ENCODE assay signal across 7 cellular contexts in the genomic region with DNA sequence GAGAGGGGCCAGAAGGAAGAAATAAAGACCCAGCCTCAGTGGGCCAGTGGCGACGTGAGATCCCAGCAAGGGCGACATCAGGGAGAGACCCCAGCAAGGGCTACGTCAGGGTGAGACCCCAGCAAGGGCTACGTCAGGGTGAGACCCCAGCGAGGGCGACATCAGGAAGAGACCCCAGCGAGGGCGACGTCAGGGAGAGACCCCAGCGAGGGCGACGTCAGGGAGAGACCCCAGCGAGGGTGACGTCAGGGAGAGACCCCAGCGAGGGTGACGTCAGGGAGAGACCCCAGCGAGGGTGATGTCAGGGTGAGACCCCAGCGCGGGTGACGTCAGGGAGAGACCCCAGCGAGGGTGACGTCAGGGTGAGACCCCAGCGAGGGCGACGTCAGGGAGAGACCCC.
DNase-seq lines count a peak whose midpoint lies in the region; ATAC-seq, FAIRE-seq and TF ChIP-seq lines count a peak whose summit lies in the region.
"Not testable (repeated sequence)": the region's sequence is repeated elsewhere in the genome, so short reads cannot be mapped to it uniquely, and the experiment has no call there.

No MANE protein-coding gene starts in this region.

- intact Hi-C loops in colonic mucosa (cut with DNase I); kidney (cut with DNase I); lower lobe of right lung (cut with DNase I): not testable (repeated sequence)

- CTCF ChIA-PET in activated naive CD4-positive, alpha-beta T cell treated with anti-CD3 and anti-CD28 coated beads, Interleukin-2, amount 10 ng/mL, durations not matched to agents 7 days and 5 days (lab: Charles Lee) = not testable (repeated sequence)

- WGBS in suprapubic skin = 83% methylated on average over 26 of the region's 26 CpGs

- H3K27me3 ChIP-seq in RWPE2 (ENCODE audit: insufficient read depth, poor library complexity, severe bottlenecking); colonic mucosa; lower lobe of right lung (ENCODE audit: low read depth); suprapubic skin: not testable (repeated sequence)

- not testable (repeated sequence) for TF ChIP-seq CTCF in RWPE2 (IDR thresholded peaks at IDR 0.05; ENCODE audit: poor library complexity, severe bottlenecking); colonic mucosa (IDR thresholded peaks at IDR 0.05); kidney (IDR thresholded peaks at IDR 0.05; ENCODE audit: borderline replicate concordance, extremely low read depth, insufficient read depth); lower lobe of right lung (IDR thresholded peaks at IDR 0.05); osteocyte (IDR thresholded peaks at IDR 0.05); suprapubic skin (IDR thresholded peaks at IDR 0.05)

- H3K4me1 ChIP-seq in RWPE2 (ENCODE audit: insufficient read depth, poor library complexity, severe bottlenecking); colonic mucosa; kidney (ENCODE audit: control insufficient read depth in 1 of 2, insufficient read depth in 1 of 2, low read depth in 1 of 2, low read length in 2 of 2); lower lobe of right lung; suprapubic skin: not testable (repeated sequence)

- peak; percentile 20 for DNase-seq in RWPE2 (ENCODE audit: low spot score)
- peak; percentile 15 for DNase-seq in activated naive CD4-positive, alpha-beta T cell treated with anti-CD3 and anti-CD28 coated beads, Interleukin-2, amount 10 ng/mL, durations not matched to agents 7 days and 5 days
- peak; percentile 62 for DNase-seq in colonic mucosa
- DNase-seq in kidney = peak; percentile 7
- DNase-seq in lower lobe of right lung = peak; percentile 47
- DNase-seq in osteocyte (ENCODE audit: extremely low spot score, unreplicated experiment) = peak; percentile 93
- peak; percentile 59 to 78 for DNase-seq in suprapubic skin (ENCODE audit: low spot score in 2 of 2)

- H3K4me3 ChIP-seq in RWPE2 (ENCODE audit: severe bottlenecking); colonic mucosa; kidney (ENCODE audit: low read length in 2 of 2); lower lobe of right lung; suprapubic skin: not testable (repeated sequence)

- H3K36me3 ChIP-seq in RWPE2 (ENCODE audit: low read depth); colonic mucosa; kidney (ENCODE audit: control insufficient read depth in 1 of 2, insufficient read depth in 2 of 2, low read length in 2 of 2); lower lobe of right lung; suprapubic skin: not testable (repeated sequence)

- not testable (repeated sequence) for H3K4me1 Mint-ChIP-seq in activated naive CD4-positive, alpha-beta T cell treated with anti-CD3 and anti-CD28 coated beads, Interleukin-2, amount 10 ng/mL, durations not matched to agents 7 days and 5 days; osteocyte (ENCODE audit: unreplicated experiment)

- H3K9me3 Mint-ChIP-seq in activated naive CD4-positive, alpha-beta T cell treated with anti-CD3 and anti-CD28 coated beads, Interleukin-2, amount 10 ng/mL, durations not matched to agents 7 days and 5 days; osteocyte (ENCODE audit: unreplicated experiment): not testable (repeated sequence)

- not testable (repeated sequence) for H3K27me3 Mint-ChIP-seq in activated naive CD4-positive, alpha-beta T cell treated with anti-CD3 and anti-CD28 coated beads, Interleukin-2, amount 10 ng/mL, durations not matched to agents 7 days and 5 days
- peaks cover 21% of the 10 kb centered on the region for H3K27me3 Mint-ChIP-seq in osteocyte (ENCODE audit: unreplicated experiment)

- H3K27ac ChIP-seq in RWPE2 (ENCODE audit: poor library complexity, severe bottlenecking); colonic mucosa; kidney (ENCODE audit: low read depth in 2 of 2, low read length in 2 of 2); lower lobe of right lung; suprapubic skin: not testable (repeated sequence)

- FAIRE-seq in kidney (lab: Jason Lieb, UNC) = not testable (repeated sequence)

- not testable (repeated sequence) for H3K4me3 Mint-ChIP-seq in activated naive CD4-positive, alpha-beta T cell treated with anti-CD3 and anti-CD28 coated beads, Interleukin-2, amount 10 ng/mL, durations not matched to agents 7 days and 5 days; osteocyte (ENCODE audit: unreplicated experiment)

- ATAC-seq in RWPE2 (ENCODE audit: low read depth); lower lobe of right lung: not testable (repeated sequence)

- not testable (repeated sequence) for H3K36me3 Mint-ChIP-seq in activated naive CD4-positive, alpha-beta T cell treated with anti-CD3 and anti-CD28 coated beads, Interleukin-2, amount 10 ng/mL, durations not matched to agents 7 days and 5 days; osteocyte (ENCODE audit: unreplicated experiment)

- TF ChIP-seq POLR2A in suprapubic skin (IDR thresholded peaks at IDR 0.05) = not testable (repeated sequence)

- H3K9ac ChIP-seq in colonic mucosa (ENCODE audit: low read depth in 2 of 2, low read length in 2 of 2); kidney (ENCODE audit: low read length in 2 of 2): not testable (repeated sequence)

- TF ChIP-seq EP300 in suprapubic skin (IDR thresholded peaks at IDR 0.05) = not testable (repeated sequence)

- not testable (repeated sequence) for H3K27ac Mint-ChIP-seq in activated naive CD4-positive, alpha-beta T cell treated with anti-CD3 and anti-CD28 coated beads, Interleukin-2, amount 10 ng/mL, durations not matched to agents 7 days and 5 days; osteocyte (ENCODE audit: unreplicated experiment)

- H3K9me3 ChIP-seq in RWPE2 (ENCODE audit: severe bottlenecking); colonic mucosa; kidney (ENCODE audit: control insufficient read depth in 1 of 2, low read length in 2 of 2); lower lobe of right lung; suprapubic skin: not testable (repeated sequence)

Comparison
In these comparisons a context has a peak if more than half of its experiments do, and no peak if none do; other contexts are left out.
1. DNase-seq: peak in every context shown above with its lines; median percentile 93 in osteocyte; 68 in suprapubic skin; 62 in colonic mucosa; 47 in lower lobe of right lung; 20 in RWPE2; 15 in activated naive CD4-positive, alpha-beta T cell treated with anti-CD3 and anti-CD28 coated beads, Interleukin-2, amount 10 ng/mL, durations not matched to agents 7 days and 5 days; 7 in kidney.